ENCODE assay signal across 10 cellular contexts in the genomic region with DNA sequence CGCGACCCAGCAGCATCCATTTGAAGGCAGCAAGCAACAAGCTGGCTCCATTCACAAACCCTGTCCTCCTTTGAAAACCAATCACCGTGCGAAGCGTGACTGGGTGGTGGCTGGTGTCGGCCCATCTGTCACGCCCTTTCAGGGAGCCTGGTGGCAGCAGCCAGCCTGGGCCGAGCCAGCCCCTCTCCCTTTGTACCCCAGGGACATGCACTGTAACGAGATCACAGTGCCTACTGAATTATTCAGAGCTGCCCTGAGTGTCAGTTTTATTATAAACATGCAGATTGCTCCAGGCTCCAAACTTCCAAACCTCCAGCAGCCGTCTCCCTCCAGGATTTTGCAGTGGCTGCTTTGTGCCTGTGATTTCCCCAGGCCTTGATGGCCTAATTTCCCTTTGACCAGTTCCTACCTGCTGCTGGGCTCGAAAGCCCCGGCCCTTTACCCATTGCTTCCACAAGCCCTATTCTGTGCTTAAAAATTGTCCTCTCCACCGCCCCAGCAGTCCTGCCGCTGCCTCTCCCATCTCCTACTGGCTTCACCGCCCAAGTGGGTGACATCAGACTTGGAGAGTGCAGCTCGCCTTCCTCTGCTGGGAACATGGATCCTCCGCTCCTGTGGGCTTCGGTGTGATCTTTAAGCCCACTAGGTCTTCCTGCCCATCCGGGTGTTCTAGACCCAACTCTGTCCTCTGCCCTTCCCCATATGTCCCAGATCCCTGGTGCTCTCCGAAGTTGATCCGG. TPM values are rescaled to one million over a fixed set of nuclear protein-coding genes. Genes with fewer than 3 reads are reported as not detected.
DNase-seq lines count a peak whose midpoint lies in the region; ATAC-seq, FAIRE-seq and TF ChIP-seq lines count a peak whose summit lies in the region.
"Had no signal": no experiment of that assay in that cellular context is flagged by ENCODE, and none has a peak within 500 bp of the region (broad histone marks: within the 10 kb centered on the region; RNA-seq: fewer than 3 reads in every experiment).

No MANE protein-coding gene starts in this region.

- peaks cover 22 to 39% (median 29%) of the 10 kb centered on the region in 10 experiments for H3K4me1 ChIP-seq in BLaER1 treated with 17β-estradiol and CSF1 and Interleukin-3, amounts not matched to agents 10 nM and 100 nM
- H3K4me1 ChIP-seq in osteoblast (ENCODE audit: insufficient read depth, low read length) = peaks cover 16% of the 10 kb centered on the region

- no peak overlapping the region for H3K27ac ChIP-seq in BLaER1 treated with 17β-estradiol and CSF1 and Interleukin-3, amounts not matched to agents 10 nM and 100 nM
- no peak overlapping the region for H3K27ac ChIP-seq in osteoblast (ENCODE audit: low read depth, low read length)

- peak overlapping the region in 2 of 11 experiments; percentile 13 to 29; a peak in 2 of 22 replicates for H3K9ac ChIP-seq in BLaER1 treated with 17β-estradiol and CSF1 and Interleukin-3, amounts not matched to agents 10 nM and 100 nM

- H3K4me3 ChIP-seq in BLaER1 treated with 17β-estradiol and CSF1 and Interleukin-3, amounts not matched to agents 10 nM and 100 nM = no peak overlapping the region
- no peak overlapping the region for H3K4me3 ChIP-seq in osteoblast (ENCODE audit: insufficient read depth, low read length)

- no peak for ATAC-seq in GM18870 (IDR thresholded peaks at IDR 0.05; ENCODE audit: unreplicated experiment)

- H4K20me1 ChIP-seq in BLaER1 treated with 17β-estradiol and CSF1 and Interleukin-3, amounts not matched to agents 10 nM and 100 nM = no peaks in the 10 kb centered on the region
- H4K20me1 ChIP-seq in osteoblast (ENCODE audit: insufficient read depth, low read length) = no peaks in the 10 kb centered on the region

- peaks cover 0 to 29% (median 20%) of the 10 kb centered on the region in 11 experiments; a peak in 13 of 22 replicates for H3K27me3 ChIP-seq in BLaER1 treated with 17β-estradiol and CSF1 and Interleukin-3, amounts not matched to agents 10 nM and 100 nM
- no peaks in the 10 kb centered on the region for H3K27me3 ChIP-seq in osteoblast (ENCODE audit: insufficient read depth, low read length)

- H2AFZ ChIP-seq in osteoblast (ENCODE audit: low read length) = peak overlapping the region; percentile 8

- DNase-seq in NCI-H446 (lab: John Stamatoyannopoulos, UW) (peak; percentile 42 to 87), frontal cortex (ENCODE audit: low spot score in 2 of 2) (peak; percentile 64 to 65), osteoblast (ENCODE audit: insufficient read length, low spot score, missing footprints) (peak; percentile 74), NCI-H1105 (lab: John Stamatoyannopoulos, UW) (no peak), NAMALWA (ENCODE audit: low spot score) (no peak), DMS53 (lab: John Stamatoyannopoulos, UW) (no peak)
- DNase-seq: NCI-H774 had no signal

- peak overlapping the region in 8 of 11 experiments; percentile 16 to 63 (median 41); a peak in 13 of 22 replicates for H3K4me2 ChIP-seq in BLaER1 treated with 17β-estradiol and CSF1 and Interleukin-3, amounts not matched to agents 10 nM and 100 nM
- no peak overlapping the region for H3K4me2 ChIP-seq in osteoblast (ENCODE audit: insufficient read depth, low read length)

- no peak for TF ChIP-seq CTCF in osteoblast (IDR thresholded peaks at IDR 0.05; ENCODE audit: extremely low read depth, low read depth, low read length)

- H3K9me3 ChIP-seq in BLaER1 treated with 17β-estradiol and CSF1 and Interleukin-3, amounts not matched to agents 10 nM and 100 nM (replicated peaks in 1 of 11) = no peaks in the 10 kb centered on the region; a peak in 1 of 22 replicates
- H3K9me3 ChIP-seq in osteoblast (ENCODE audit: low read depth, low read length) = no peaks in the 10 kb centered on the region

- FAIRE-seq in frontal cortex (lab: Jason Lieb, UNC) = no peak
- FAIRE-seq: colon had no signal

- H3K79me2 ChIP-seq in osteoblast (ENCODE audit: insufficient read depth, low read length) = no peaks in the 10 kb centered on the region

- H3K36me3 ChIP-seq in BLaER1 treated with 17β-estradiol and CSF1 and Interleukin-3, amounts not matched to agents 10 nM and 100 nM = no peaks in the 10 kb centered on the region
- no peaks in the 10 kb centered on the region for H3K36me3 ChIP-seq in osteoblast (ENCODE audit: insufficient read depth, low read length)

RNA-seq across cellular contexts. Expression of a gene that starts 22.5 kb away (rescaled TPM):
- total RNA-seq in frontal cortex = 14.7 TPM
- total RNA-seq in osteoblast = 105 and 116 TPM in 2 replicates

RNA-seq across cellular contexts. Expression of a gene that starts 50.5 kb away (rescaled TPM):
- total RNA-seq in frontal cortex (1.6 TPM), osteoblast (5.4 and 7.1 TPM in 2 replicates)

Comparison
In these comparisons a context has a peak if more than half of its experiments do, and no peak if none do; other contexts are left out.
1. DNase-seq: peak in NCI-H446 (2 of 2), frontal cortex (2 of 2) and osteoblast (single experiment); none in NCI-H1105 (single experiment), NAMALWA (single experiment) and DMS53 (single experiment).